In the genomic region with DNA sequence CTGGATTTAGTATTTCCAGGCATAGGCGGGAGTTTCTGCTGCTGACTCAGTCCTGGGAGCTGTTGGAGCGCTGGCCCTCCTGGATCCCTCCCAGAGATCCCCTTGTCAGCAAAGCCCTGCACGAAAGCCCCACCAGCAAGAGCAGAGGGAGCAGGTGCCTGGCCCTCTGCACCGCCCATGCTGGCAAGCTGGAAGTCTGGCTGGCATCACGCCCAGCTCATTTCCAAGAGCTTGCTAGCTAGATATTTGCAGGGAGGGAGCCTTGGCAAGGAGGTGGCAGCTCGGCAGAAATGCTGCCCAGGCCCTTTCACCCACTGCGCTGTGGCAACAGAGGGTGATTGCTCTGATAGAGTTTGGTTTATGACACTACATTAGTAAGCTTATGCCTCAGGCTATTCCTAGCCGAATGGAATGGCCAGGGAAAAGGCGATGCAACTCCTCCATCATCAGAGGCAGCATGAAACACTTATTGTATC, we compare ENCODE assay signal across 10 cellular contexts.
DNase-seq lines count a peak whose midpoint lies in the region; ATAC-seq, FAIRE-seq and TF ChIP-seq lines count a peak whose summit lies in the region.
"Had no signal": no experiment of that assay in that cellular context is flagged by ENCODE, and none has a peak within 500 bp of the region (broad histone marks: within the 10 kb centered on the region; RNA-seq: fewer than 3 reads in every experiment).

No MANE protein-coding gene starts in this region.

- no peak overlapping the region for H3K4me3 ChIP-seq in right atrium auricular region
- no peak overlapping the region for H3K4me3 ChIP-seq in stomach smooth muscle (ENCODE audit: low read length in 2 of 2)

- H3K9me3 Mint-ChIP-seq in CD14-positive monocyte = peaks cover 0 to 8% (median 0%) of the 10 kb centered on the region in 7 donors
- H3K9me3 Mint-ChIP-seq: dendritic cell treated with granulocyte-macrophage colony-stimulating factor and Interleukin-4, amounts not matched to agents 40 ng/mL and 50 ng/mL, for 4 days; stimulated activated naive CD8-positive, alpha-beta T cell treated with anti-CD3 and anti-CD28 coated beads, Interleukin-15, Interleukin-2, amounts not matched to agents 100 ng/mL and 50 ng/mL, for 24 hours had no signal

- no peaks in the 10 kb centered on the region for H3K36me3 Mint-ChIP-seq in CD14-positive monocyte

- intact Hi-C loops in CD14-positive monocyte (cut with micrococcal nuclease) = no loop called here

- H3K4me1 Mint-ChIP-seq in CD14-positive monocyte = no peaks in the 10 kb centered on the region

- in situ Hi-C loops in KBM-7 (cut with MboI; ENCODE audit: low pct_unique_long_range_greater_than_20kb, low sequenced_read_pairs) = no loop called here

- H3K27ac Mint-ChIP-seq in CD14-positive monocyte = no peak overlapping the region
- H3K27ac Mint-ChIP-seq: dendritic cell treated with granulocyte-macrophage colony-stimulating factor and Interleukin-4, amounts not matched to agents 40 ng/mL and 50 ng/mL, for 4 days; stimulated activated naive CD8-positive, alpha-beta T cell treated with anti-CD3 and anti-CD28 coated beads, Interleukin-15, Interleukin-2, amounts not matched to agents 100 ng/mL and 50 ng/mL, for 24 hours had no signal

- H3K27ac ChIP-seq in right atrium auricular region (no peak overlapping the region), stomach smooth muscle (ENCODE audit: low read length) (peak overlapping the region; percentile 64)

- peak; percentile 47 for DNase-seq in HTR-8/SVneo (ENCODE audit: insufficient read length, low spot score)
- DNase-seq in SW480 (ENCODE audit: low spot score) = peak; percentile 58
- peak; percentile 71 for DNase-seq in right atrium auricular region (ENCODE audit: low spot score)
- DNase-seq in KBM-7 = no peak
- no peak for DNase-seq in CD14-positive monocyte (ENCODE audit: low spot score)
- DNase-seq in NCI-H1048 (lab: John Stamatoyannopoulos, UW) = no peak

- TF ChIP-seq CTCF in right atrium auricular region (IDR thresholded peaks at IDR 0.05) (no peak), CD14-positive monocyte (IDR thresholded peaks at IDR 0.05) (no peak)

- H3K9ac ChIP-seq in stomach smooth muscle (ENCODE audit: low read length in 2 of 2) = no peak overlapping the region

- no peaks in the 10 kb centered on the region for H3K27me3 ChIP-seq in right atrium auricular region
- H3K27me3 ChIP-seq in stomach smooth muscle (ENCODE audit: control insufficient read depth in 1 of 2, insufficient read depth in 2 of 2, low read length in 2 of 2) = no peaks in the 10 kb centered on the region

- H3K4me1 ChIP-seq in right atrium auricular region = peaks cover 0 to 11% of the 10 kb centered on the region in 2 donors
- peaks cover 15% of the 10 kb centered on the region for H3K4me1 ChIP-seq in stomach smooth muscle (ENCODE audit: control insufficient read depth, insufficient read depth, low read length)

- no peaks in the 10 kb centered on the region for H3K9me3 ChIP-seq in right atrium auricular region
- no peaks in the 10 kb centered on the region for H3K9me3 ChIP-seq in stomach smooth muscle (ENCODE audit: control insufficient read depth in 2 of 2, low read length in 2 of 2)

- no peak overlapping the region for H3K4me3 Mint-ChIP-seq in CD14-positive monocyte
- H3K4me3 Mint-ChIP-seq: dendritic cell treated with granulocyte-macrophage colony-stimulating factor and Interleukin-4, amounts not matched to agents 40 ng/mL and 50 ng/mL, for 4 days; stimulated activated naive CD8-positive, alpha-beta T cell treated with anti-CD3 and anti-CD28 coated beads, Interleukin-15, Interleukin-2, amounts not matched to agents 100 ng/mL and 50 ng/mL, for 24 hours had no signal

- no peak for FAIRE-seq in HTR-8/SVneo (lab: Jason Lieb, UNC)

- ATAC-seq in HG02623 (IDR thresholded peaks at IDR 0.05; ENCODE audit: unreplicated experiment) = no peak

- H3K27me3 Mint-ChIP-seq in CD14-positive monocyte (ENCODE audit: low read depth in 3 of 3) = peaks cover 0 to 3% (median 2%) of the 10 kb centered on the region in 3 donors
- H3K27me3 Mint-ChIP-seq: dendritic cell treated with granulocyte-macrophage colony-stimulating factor and Interleukin-4, amounts not matched to agents 40 ng/mL and 50 ng/mL, for 4 days; stimulated activated naive CD8-positive, alpha-beta T cell treated with anti-CD3 and anti-CD28 coated beads, Interleukin-15, Interleukin-2, amounts not matched to agents 100 ng/mL and 50 ng/mL, for 24 hours had no signal

- H3K36me3 ChIP-seq in right atrium auricular region = no peaks in the 10 kb centered on the region
- no peaks in the 10 kb centered on the region for H3K36me3 ChIP-seq in stomach smooth muscle (ENCODE audit: control insufficient read depth in 2 of 2, insufficient read depth in 2 of 2, low read length in 2 of 2)

Comparison
In these comparisons a context has a peak if more than half of its experiments do, and no peak if none do; other contexts are left out.
1. DNase-seq: peak in HTR-8/SVneo (single experiment), SW480 (single experiment) and right atrium auricular region (single experiment); none in KBM-7 (single experiment), CD14-positive monocyte (single experiment) and NCI-H1048 (single experiment).